Comparison of ENCODE assay signal across 8 cellular contexts in genomic region chr6:20688710-20689500, GRCh38.
DNase-seq lines count a peak whose midpoint lies in the region; ATAC-seq and TF ChIP-seq lines count a peak whose summit lies in the region.

No MANE protein-coding gene starts in this region.

- H4K8ac ChIP-seq in mesendoderm (ENCODE audit: low read depth, low read length): no peak overlapping the region

- H3K4me3 ChIP-seq in ACC112 (ENCODE audit: low read depth, low read length) (peak overlapping the region; percentile 43; the same call in 1 of the 2 replicates), OCI-LY3 (ENCODE audit: low read length) (no peak overlapping the region), mesendoderm (ENCODE audit: low read length) (no peak overlapping the region), upper lobe of right lung (no peak overlapping the region)

- peak overlapping the region; percentile 25 for H3K4me2 ChIP-seq in OCI-LY3 (ENCODE audit: low read length)
- H3K4me2 ChIP-seq in mesendoderm (ENCODE audit: low read length): no peak overlapping the region

- H3K56ac ChIP-seq in mesendoderm (ENCODE audit: low read length): no peak overlapping the region

- H2AFZ ChIP-seq in ACC112 (ENCODE audit: low read length, unreplicated experiment): no peak overlapping the region
- H2AFZ ChIP-seq in OCI-LY3 (ENCODE audit: low read depth, low read length): no peak overlapping the region

- peaks cover 3% of the 10 kb centered on the region for H3K79me2 ChIP-seq in ACC112 (ENCODE audit: control insufficient read depth, insufficient read depth, low read length, unreplicated experiment)
- peaks cover 11% of the 10 kb centered on the region for H3K79me2 ChIP-seq in OCI-LY3 (ENCODE audit: low read length)
- no peaks in the 10 kb centered on the region for H3K79me2 ChIP-seq in mesendoderm (ENCODE audit: control insufficient read depth, insufficient read depth, low read length)

- H2AK5ac ChIP-seq in mesendoderm (ENCODE audit: low read length): no peak overlapping the region

- no peak overlapping the region for H2BK5ac ChIP-seq in mesendoderm (ENCODE audit: low read length)

- H4K20me1 ChIP-seq in OCI-LY3 (ENCODE audit: insufficient read depth, low read length): no peaks in the 10 kb centered on the region

- TF ChIP-seq CTCF in OCI-LY3 (IDR thresholded peaks at IDR 0.05; ENCODE audit: low read depth, low read length): no peak
- TF ChIP-seq CTCF in upper lobe of right lung (IDR thresholded peaks at IDR 0.05): no peak

- H3K9me3 ChIP-seq in OCI-LY3 (ENCODE audit: insufficient read depth, low read length) (no peaks in the 10 kb centered on the region), upper lobe of right lung (no peaks in the 10 kb centered on the region)

- no peaks in the 10 kb centered on the region for H3K27me3 ChIP-seq in ACC112 (ENCODE audit: insufficient read depth, low read length)
- no peaks in the 10 kb centered on the region for H3K27me3 ChIP-seq in OCI-LY3 (ENCODE audit: low read depth, low read length)
- no peaks in the 10 kb centered on the region for H3K27me3 ChIP-seq in mesendoderm (ENCODE audit: insufficient read depth, low read length, poor library complexity)
- no peaks in the 10 kb centered on the region for H3K27me3 ChIP-seq in upper lobe of right lung

- peak overlapping the region; percentile 36 for H3K4ac ChIP-seq in mesendoderm (ENCODE audit: low read depth, low read length)

- H4K5ac ChIP-seq in mesendoderm (ENCODE audit: low read length): no peak overlapping the region

- intact Hi-C loops in upper lobe of right lung (cut with DNase I): no loop called here

- no CpG with 5 or more reads among the region's 4 CpGs for WGBS in mesendoderm (ENCODE audit: extremely low coverage, insufficient coverage, low lambda C conversion rate)

- H3K4me1 ChIP-seq in ACC112 (ENCODE audit: control insufficient read depth, insufficient read depth, low read length, unreplicated experiment) (peaks cover 16% of the 10 kb centered on the region), OCI-LY3 (ENCODE audit: low read length) (peaks cover 21% of the 10 kb centered on the region), mesendoderm (ENCODE audit: control insufficient read depth, low read depth, low read length) (peaks cover 7% of the 10 kb centered on the region), upper lobe of right lung (no peaks in the 10 kb centered on the region)

- peak overlapping the region; percentile 50; the same call in 1 of the 2 replicates for H3K27ac ChIP-seq in ACC112 (ENCODE audit: low read depth, low read length)
- no peak overlapping the region for H3K27ac ChIP-seq in OCI-LY3 (ENCODE audit: low read length)
- H3K27ac ChIP-seq in mesendoderm (ENCODE audit: low read depth, low read length): no peak overlapping the region
- H3K27ac ChIP-seq in upper lobe of right lung: no peak overlapping the region

- no peak overlapping the region for H2BK120ac ChIP-seq in mesendoderm (ENCODE audit: low read depth, low read length)

- DNase-seq in mesendoderm (peak; percentile 37), upper lobe of right lung (no peak), NCI-H1417 treated with DMSO at 0.1 percent for 48 hours (lab: John Stamatoyannopoulos, UW) (no peak)
- no peak for DNase-seq in stimulated activated CD4-positive, alpha-beta T cell treated with anti-CD3 and anti-CD28 coated beads, Interleukin-4, amount 100 ng/mL, for 24 hours

- ATAC-seq in GM19023 (IDR thresholded peaks at IDR 0.05; ENCODE audit: unreplicated experiment): peak; percentile 92
- ATAC-seq in HG03060 (IDR thresholded peaks at IDR 0.05; ENCODE audit: low read depth, unreplicated experiment): peak; percentile 74
- ATAC-seq in upper lobe of right lung: no peak

- H3K18ac ChIP-seq in mesendoderm (ENCODE audit: low read length): peak overlapping the region; percentile 31

- H3K23ac ChIP-seq in mesendoderm (ENCODE audit: low read length): no peak overlapping the region

- H3K36me3 ChIP-seq in ACC112 (ENCODE audit: insufficient read depth, low read length) (no peaks in the 10 kb centered on the region), OCI-LY3 (replicated peaks; ENCODE audit: low read depth, low read length) (no peaks in the 10 kb centered on the region), mesendoderm (ENCODE audit: control insufficient read depth, insufficient read depth, low read length) (no peaks in the 10 kb centered on the region), upper lobe of right lung (no peaks in the 10 kb centered on the region)

- H3K79me1 ChIP-seq in mesendoderm (ENCODE audit: low read length): peaks cover 2% of the 10 kb centered on the region

- H3K9ac ChIP-seq in OCI-LY3 (ENCODE audit: low read length) (no peak overlapping the region), mesendoderm (ENCODE audit: low read length) (no peak overlapping the region)

- peak overlapping the region; percentile 8 for H2BK15ac ChIP-seq in mesendoderm (replicated peaks; ENCODE audit: low read depth)
